Comparison of ENCODE assay signal across 8 cellular contexts in the genomic region with DNA sequence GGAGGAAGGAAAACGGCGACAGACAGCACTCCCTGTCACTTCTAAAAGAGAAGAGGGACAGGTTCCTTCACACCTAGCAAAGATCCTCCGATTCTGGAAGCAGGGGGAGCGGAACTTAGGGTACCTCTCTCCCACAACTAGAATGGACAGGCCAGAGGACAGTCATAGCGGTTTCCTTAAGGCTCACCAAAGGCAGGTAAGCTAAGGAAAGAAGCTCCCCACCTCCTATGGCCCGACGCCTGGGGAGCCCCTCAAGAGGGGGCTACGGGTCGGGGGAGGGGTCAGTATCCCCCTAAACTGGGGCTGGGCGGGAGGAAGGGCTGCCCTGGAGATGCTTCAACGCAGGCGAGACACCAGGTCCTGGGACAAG. TPM values are rescaled to one million over a fixed set of nuclear protein-coding genes. Genes with fewer than 3 reads are reported as not detected.
DNase-seq lines count a peak whose midpoint lies in the region; ATAC-seq and TF ChIP-seq lines count a peak whose summit lies in the region.

No MANE protein-coding gene starts in this region.

- no peak overlapping the region for H2BK20ac ChIP-seq in IMR-90 (ENCODE audit: low read depth, low read length)

- TF ChIP-seq CTCF in C4-2B (conservative IDR thresholded peaks at IDR 0.05), result no peak
- no peak for TF ChIP-seq CTCF in IMR-90 (conservative IDR thresholded peaks at IDR 0.05; ENCODE audit: low read depth, low read length)
- TF ChIP-seq CTCF in coronary artery (IDR thresholded peaks at IDR 0.05), result no peak
- TF ChIP-seq CTCF in natural killer cell (IDR thresholded peaks at IDR 0.05), result no peak

- peak overlapping the region; percentile 1; the same call in 1 of the 2 replicates for H3K18ac ChIP-seq in IMR-90 (ENCODE audit: low read depth, low read length)

- H4K8ac ChIP-seq in IMR-90 (ENCODE audit: low read depth in 2 of 2, low read length in 2 of 2), result peak overlapping the region; percentile 82 to 83

- H3K9me3 ChIP-seq in IMR-90 (ENCODE audit: control insufficient read depth, insufficient read depth, low read length), result no peaks in the 10 kb centered on the region

- peak overlapping the region; percentile 94 for H3K4me3 Mint-ChIP-seq in natural killer cell

- peak overlapping the region; percentile 97 for H2AK9ac ChIP-seq in IMR-90 (replicated peaks; ENCODE audit: low read depth, low read length, poor library complexity)

- 0% methylated on average over 1 of the region's 12 CpGs; no CpG with 5 or more reads in 1 of the 2 experiments for WGBS in IMR-90 (ENCODE audit: extremely low coverage in 2 of 2, insufficient read length in 1 of 2), 2 experiments

- H3K4me1 Mint-ChIP-seq in natural killer cell, result peaks cover 19 to 44% of the 10 kb centered on the region in 2 donors

- H3K79me1 ChIP-seq in IMR-90 (ENCODE audit: low read depth in 1 of 2, low read length in 2 of 2), result peaks cover 3 to 55% of the 10 kb centered on the region in 2 experiments; a peak in 3 of 4 replicates

- peak overlapping the region; percentile 84 to 87 for H3K27ac Mint-ChIP-seq in natural killer cell

- no peak for TF ChIP-seq RAD21 in IMR-90 (IDR thresholded peaks at IDR 0.05; ENCODE audit: low read length)

- no peaks in the 10 kb centered on the region for H3K27me3 Mint-ChIP-seq in natural killer cell (ENCODE audit: low read depth in 2 of 2)

- ATAC-seq in IMR-90 (ENCODE audit: low read depth) (peak; percentile 6), natural killer cell (peak in 1 of 3 donors; percentile 3)

- H3K56ac ChIP-seq in IMR-90 (ENCODE audit: extremely low read depth, insufficient read depth, low read length), result peak overlapping the region; percentile 92

- H2AFZ ChIP-seq in IMR-90 (replicated peaks; ENCODE audit: low read length, poor library complexity), result peak overlapping the region; percentile 94

- H3K9me1 ChIP-seq in IMR-90 (ENCODE audit: insufficient read depth, low read length), result peaks cover 21% of the 10 kb centered on the region

- H4K91ac ChIP-seq in IMR-90 (ENCODE audit: insufficient read depth, low read depth, low read length), result peak overlapping the region; percentile 69; the same call in 1 of the 2 replicates

- TF ChIP-seq POLR2A in IMR-90 (IDR thresholded peaks at IDR 0.05; ENCODE audit: low read depth, low read length), result no peak

- H3K9ac ChIP-seq in IMR-90 (ENCODE audit: low read depth, low read length), result peak overlapping the region; percentile 93

- H2AK5ac ChIP-seq in IMR-90 (ENCODE audit: low read depth, low read length), result peak overlapping the region; percentile 85

- peaks cover 48% of the 10 kb centered on the region for H4K20me1 ChIP-seq in IMR-90 (ENCODE audit: insufficient read depth, low read length)

- POLR2A ChIA-PET in IMR-90 (lab: Charles Lee; ENCODE audit: unreplicated experiment), result no interaction called here

- no peaks in the 10 kb centered on the region for H3K36me3 Mint-ChIP-seq in natural killer cell

- H3K4me3 ChIP-seq in IMR-90 (ENCODE audit: insufficient read depth, low read depth, low read length), result peak overlapping the region; percentile 77
- peak overlapping the region; percentile 100 for H3K4me3 ChIP-seq in coronary artery

- H2BK120ac ChIP-seq in IMR-90 (ENCODE audit: low read depth, low read length), result no peak overlapping the region; the same call in 1 of the 2 replicates

- no peak for DNase-seq in IMR-90
- DNase-seq in coronary artery (ENCODE audit: low spot score), result no peak
- DNase-seq in natural killer cell, result no peak
- no peak for DNase-seq in hypothalamus (lab: John Stamatoyannopoulos, UW)
- no peak for DNase-seq in NCI-H1092 treated with DMSO at 0.1 percent for 48 hours (lab: John Stamatoyannopoulos, UW)
- DNase-seq in NCI-H526 (lab: John Stamatoyannopoulos, UW), result no peak
- DNase-seq in NCI-H2029 treated with DMSO at 0.1 percent for 48 hours (lab: John Stamatoyannopoulos, UW), result no peak

- peak overlapping the region; percentile 90 for H3K14ac ChIP-seq in IMR-90 (replicated peaks; ENCODE audit: low read depth, low read length)

- dilution Hi-C loops in IMR-90 (cut with HindIII; ENCODE audit: low sequenced_read_pairs, unreplicated experiment), result no loop called here

- H2BK15ac ChIP-seq in IMR-90 (ENCODE audit: low read depth, low read length), result no peak overlapping the region

- BruUV-seq in IMR-90 (replicated peaks; lab: Mats Ljungman, UMichigan), result no TSS peak

- CTCF ChIA-PET in IMR-90 (lab: Yijun Ruan, JAX), result interaction anchor here (0.8 kb wide), 1 partner anchor 363 kb away, joined by 3 read pairs; no protein-coding TSS in a partner anchor

- intact Hi-C loops in IMR-90 (cut with micrococcal nuclease) (no loop called here), natural killer cell (cut with micrococcal nuclease) (loop anchor here (2.0 kb wide), 1 partner anchor 26 kb away; a partner anchor contains a TSS)

- peaks cover 7% of the 10 kb centered on the region for H3K4me1 ChIP-seq in IMR-90 (ENCODE audit: control insufficient read depth, insufficient read depth, low read length)

- peak overlapping the region; percentile 90 for H3K4ac ChIP-seq in IMR-90 (ENCODE audit: low read depth, low read length)

- peak overlapping the region; percentile 94 for H3K4me2 ChIP-seq in IMR-90 (ENCODE audit: low read depth, low read length)

- H4K5ac ChIP-seq in IMR-90 (ENCODE audit: low read depth, low read length), result no peak overlapping the region; the same call in 1 of the 2 replicates

- peak overlapping the region; percentile 69 for H2BK5ac ChIP-seq in IMR-90 (ENCODE audit: low read depth, low read length, poor library complexity, severe bottlenecking)

- H3K27me3 ChIP-seq in IMR-90 (ENCODE audit: control insufficient read depth, insufficient read depth, low read length), result no peaks in the 10 kb centered on the region

- H3K36me3 ChIP-seq in IMR-90 (ENCODE audit: control insufficient read depth, insufficient read depth, low read length), result peaks cover 10% of the 10 kb centered on the region; the same call in 1 of the 2 replicates

- H3K9me3 Mint-ChIP-seq in natural killer cell, result no peaks in the 10 kb centered on the region

- in situ Hi-C loops in IMR-90 (cut with MboI; ENCODE audit: low sequenced_read_pairs), result no loop called here

- peak overlapping the region; percentile 96 for H3K27ac ChIP-seq in C4-2B
- H3K27ac ChIP-seq in IMR-90 (ENCODE audit: insufficient read depth, low read length), result peak overlapping the region; percentile 88
- peak overlapping the region; percentile 67 to 94 for H3K27ac ChIP-seq in coronary artery

- H3K23ac ChIP-seq in IMR-90 (ENCODE audit: low read depth, low read length), result peak overlapping the region; percentile 94

TF ChIP-seq in IMR-90, 13 proteins besides CTCF, POLR2A, EP300 and RAD21 (continues in another document):
- TF ChIP-seq, protein P1, sequence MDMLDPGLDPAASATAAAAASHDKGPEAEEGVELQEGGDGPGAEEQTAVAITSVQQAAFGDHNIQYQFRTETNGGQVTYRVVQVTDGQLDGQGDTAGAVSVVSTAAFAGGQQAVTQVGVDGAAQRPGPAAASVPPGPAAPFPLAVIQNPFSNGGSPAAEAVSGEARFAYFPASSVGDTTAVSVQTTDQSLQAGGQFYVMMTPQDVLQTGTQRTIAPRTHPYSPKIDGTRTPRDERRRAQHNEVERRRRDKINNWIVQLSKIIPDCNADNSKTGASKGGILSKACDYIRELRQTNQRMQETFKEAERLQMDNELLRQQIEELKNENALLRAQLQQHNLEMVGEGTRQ (IDR thresholded peaks at IDR 0.05; ENCODE audit: low read depth, low read length), result no peak
- TF ChIP-seq MAZ (IDR thresholded peaks at IDR 0.05; ENCODE audit: borderline replicate concordance, low read depth, low read length), result no peak
- TF ChIP-seq CHD1 (IDR thresholded peaks at IDR 0.05; ENCODE audit: low read depth, low read length), result no peak
- no peak for TF ChIP-seq MAFK (IDR thresholded peaks at IDR 0.05; ENCODE audit: low read depth, low read length)
- TF ChIP-seq NFE2L2 (IDR thresholded peaks at IDR 0.05; ENCODE audit: low read depth, low read length), result no peak
- no peak for TF ChIP-seq CEBPB (IDR thresholded peaks at IDR 0.05; ENCODE audit: low read depth, low read length)
- TF ChIP-seq BHLHE40 (IDR thresholded peaks at IDR 0.05; ENCODE audit: low read depth, low read length), result no peak
- no peak for TF ChIP-seq RCOR1 (IDR thresholded peaks at IDR 0.05; ENCODE audit: insufficient replicate concordance, low read length)
- no peak for TF ChIP-seq FOS (IDR thresholded peaks at IDR 0.05; ENCODE audit: low read depth, low read length)
- no peak for TF ChIP-seq SMC3 (IDR thresholded peaks at IDR 0.05; ENCODE audit: low read depth, low read length)
- TF ChIP-seq MXI1 (IDR thresholded peaks at IDR 0.05; ENCODE audit: borderline replicate concordance, low read depth, low read length), result no peak

RNA-seq across cellular contexts. Expression of a gene that starts 0.3 kb away (rescaled TPM):
- total RNA-seq in IMR-90 (2012; rRNA removed), result 112 and 126 TPM in 2 replicates
- polyA plus RNA-seq in IMR-90 (2012; rRNA removed), result 277 and 312 TPM in 2 replicates
- polyA plus RNA-seq in IMR-90 (2012; cell fraction: cytosol; rRNA removed), result 208 and 308 TPM in 2 replicates
- 135 and 149 TPM in 2 replicates for polyA plus RNA-seq in IMR-90 (2012; cell fraction: nucleus; rRNA removed; ENCODE audit: low replicate concordance)
- 100 to 1,000 TPM; 137 to 151 (median 148) TPM for total RNA-seq in natural killer cell

RNA-seq across cellular contexts. Expression of a gene that starts 26.4 kb away (rescaled TPM):
- total RNA-seq in IMR-90 (2012; rRNA removed), result not detected in 2 replicates
- polyA plus RNA-seq in IMR-90 (2012; rRNA removed), result 0.03 and 0.06 TPM in 2 replicates
- 0.02 and 0.05 TPM in 2 replicates for polyA plus RNA-seq in IMR-90 (2012; cell fraction: cytosol; rRNA removed)
- polyA plus RNA-seq in IMR-90 (2012; cell fraction: nucleus; rRNA removed; ENCODE audit: low replicate concordance), result 0.09 and 0.11 TPM in 2 replicates
- total RNA-seq in natural killer cell, result under 1 TPM; 0.12 to 0.27 (median 0.20) TPM

RNA-seq across cellular contexts. Expression of a gene that starts 30.8 kb away (rescaled TPM):
- not detected in 2 replicates for total RNA-seq in IMR-90 (2012; rRNA removed)
- polyA plus RNA-seq in IMR-90 (2012; rRNA removed), result not detected in 2 replicates
- not detected in 2 replicates for polyA plus RNA-seq in IMR-90 (2012; cell fraction: cytosol; rRNA removed)
- not detected in 2 replicates for polyA plus RNA-seq in IMR-90 (2012; cell fraction: nucleus; rRNA removed; ENCODE audit: low replicate concordance)
- total RNA-seq in natural killer cell, result not detected

RNA-seq across cellular contexts. Expression of a gene that starts 31.9 kb away (rescaled TPM):
- total RNA-seq in IMR-90 (2012; rRNA removed) (not detected in 2 replicates), natural killer cell (not detected)
- polyA plus RNA-seq in IMR-90 (2012; rRNA removed), result not detected in 2 replicates
- polyA plus RNA-seq in IMR-90 (2012; cell fraction: cytosol; rRNA removed), result not detected in 2 replicates
- 0.06 and 0.09 TPM in 2 replicates for polyA plus RNA-seq in IMR-90 (2012; cell fraction: nucleus; rRNA removed; ENCODE audit: low replicate concordance)

RNA-seq across cellular contexts. Expression of a gene that starts 33.3 kb away (rescaled TPM):
- total RNA-seq in IMR-90 (2012; rRNA removed) (5.3 and 6.3 TPM in 2 replicates), natural killer cell (10 to 100 TPM; 29.6 to 32.8 (median 29.9) TPM)
- 28.2 and 31.4 TPM in 2 replicates for polyA plus RNA-seq in IMR-90 (2012; rRNA removed)
- polyA plus RNA-seq in IMR-90 (2012; cell fraction: cytosol; rRNA removed), result 12.9 and 17.4 TPM in 2 replicates
- 273 and 329 TPM in 2 replicates for polyA plus RNA-seq in IMR-90 (2012; cell fraction: nucleus; rRNA removed; ENCODE audit: low replicate concordance)
